1 cellular context compared by ENCODE assay signal in genomic region chr14:91297081-91297711, GRCh38.
TF ChIP-seq lines count a peak whose summit lies in the region.

No MANE protein-coding gene starts in this region.

TF ChIP-seq in HepG2, 621 proteins besides CTCF, POLR2A, EP300 and RAD21:
- no peak for TF ChIP-seq ZSCAN22 (CRISPR knock-in tag; IDR thresholded peaks at IDR 0.05)
- TF ChIP-seq ZNF768 (CRISPR knock-in tag; IDR thresholded peaks at IDR 0.05) = peak; percentile 83
